ENCODE assay signal across 8 cellular contexts in genomic region chr16:69112285-69113129, GRCh38. TPM values are rescaled to one million over a fixed set of nuclear protein-coding genes. Genes with fewer than 3 reads are reported as not detected.
DNase-seq lines count a peak whose midpoint lies in the region; ATAC-seq and TF ChIP-seq lines count a peak whose summit lies in the region.

No MANE protein-coding gene starts in this region.

- no peak overlapping the region for H3K27ac Mint-ChIP-seq in mesothelial cell of epicardium

- peaks cover 23% of the 10 kb centered on the region for H3K27me3 Mint-ChIP-seq in mesothelial cell of epicardium (ENCODE audit: low read depth)

- peaks cover 0 to 2% of the 10 kb centered on the region in 2 donors for H3K27me3 ChIP-seq in tibial artery

- H3K36me3 ChIP-seq in tibial artery: peaks cover 22 to 63% (median 57%) of the 10 kb centered on the region in 3 donors

- intact Hi-C loops in tibial artery (cut with DNase I; ENCODE audit: low total_unique reads): no loop called here

- ATAC-seq in GM19397 (IDR thresholded peaks at IDR 0.05; ENCODE audit: unreplicated experiment): no peak

- H3K27ac ChIP-seq in tibial artery: no peak overlapping the region

- H3K4me1 Mint-ChIP-seq in mesothelial cell of epicardium: peaks cover 5% of the 10 kb centered on the region

- peak; percentile 33 for TF ChIP-seq CTCF in mesothelial cell of epicardium (IDR thresholded peaks at IDR 0.05; ENCODE audit: unreplicated experiment)
- TF ChIP-seq CTCF in tibial artery (IDR thresholded peaks at IDR 0.05): peak; percentile 40 to 64

- H3K9me3 Mint-ChIP-seq in mesothelial cell of epicardium: no peaks in the 10 kb centered on the region

- DNase-seq in NCI-H1436 (lab: John Stamatoyannopoulos, UW): peak; percentile 27
- no peak for DNase-seq in NCI-H1436 treated with DMSO at 0.1 percent for 48 hours (lab: John Stamatoyannopoulos, UW)
- DNase-seq in Kasumi-1 (lab: John Stamatoyannopoulos, UW): peak; percentile 46
- DNase-seq in activated CD4-positive, CD25-positive, alpha-beta regulatory T cell (lab: John Stamatoyannopoulos, UW): peak in 3 of 4 experiments; percentile 12 to 31 (median 26)
- DNase-seq in dermis microvascular lymphatic vessel endothelial cell (ENCODE audit: low read depth in 2 of 2): peak; percentile 30 to 70
- peak in 1 of 2 experiments; percentile 52 for DNase-seq in mesothelial cell of epicardium (ENCODE audit: low spot score in 2 of 2, unreplicated experiment in 2 of 2)
- peak in 1 of 2 donors; percentile 55 for DNase-seq in tibial artery

- peaks cover 17% of the 10 kb centered on the region for H3K36me3 Mint-ChIP-seq in mesothelial cell of epicardium

- H3K9me3 ChIP-seq in tibial artery: no peaks in the 10 kb centered on the region

- H3K4me3 Mint-ChIP-seq in mesothelial cell of epicardium: no peak overlapping the region

- H3K4me1 ChIP-seq in tibial artery: peaks cover 2 to 19% (median 13%) of the 10 kb centered on the region in 4 donors

- no peak overlapping the region for H3K4me3 ChIP-seq in tibial artery

RNA-seq across cellular contexts. Expression of gene HAS3, which starts 7.1 kb away (rescaled TPM):
- total RNA-seq in dermis microvascular lymphatic vessel endothelial cell: 1.0 and 7.6 TPM in 2 replicates
- 0.86 to 1.2 TPM (median 0.92 TPM) in 3 replicates for total RNA-seq in mesothelial cell of epicardium

RNA-seq across cellular contexts. Expression of gene CHTF8, which starts 19.9 kb away (rescaled TPM):
- 60.8 and 85.3 TPM in 2 replicates for total RNA-seq in dermis microvascular lymphatic vessel endothelial cell
- total RNA-seq in mesothelial cell of epicardium: 91.9 to 96.7 TPM (median 95.2 TPM) in 3 replicates

RNA-seq across cellular contexts. Expression of gene UTP4, which starts 19.9 kb away (rescaled TPM):
- 10.7 and 19.1 TPM in 2 replicates for total RNA-seq in dermis microvascular lymphatic vessel endothelial cell
- 45.0 to 49.4 TPM (median 48.0 TPM) in 3 replicates for total RNA-seq in mesothelial cell of epicardium
